ENCODE assay signal across 10 cellular contexts in genomic region chr11:65446446-65447277, GRCh38. TPM values are rescaled to one million over a fixed set of nuclear protein-coding genes. Genes with fewer than 3 reads are reported as not detected.
DNase-seq lines count a peak whose midpoint lies in the region; ATAC-seq and TF ChIP-seq lines count a peak whose summit lies in the region.
"Had no signal": no experiment of that assay in that cellular context is flagged by ENCODE, and none has a peak within 500 bp of the region (broad histone marks: within the 10 kb centered on the region; RNA-seq: fewer than 3 reads in every experiment).

No MANE protein-coding gene starts in this region.

- peaks cover 0 to 24% (median 22%) of the 10 kb centered on the region in 4 donors for H3K4me1 ChIP-seq in sigmoid colon

- H3K9me3 ChIP-seq in sigmoid colon, result no peaks in the 10 kb centered on the region

- H3K27me3 ChIP-seq in sigmoid colon, result no peaks in the 10 kb centered on the region

- no peak for TF ChIP-seq POLR2A in sigmoid colon (IDR thresholded peaks at IDR 0.05)

- H3K27ac Mint-ChIP-seq in activated CD4-positive, alpha-beta memory T cell treated with anti-CD3 and anti-CD28 coated beads, Interleukin-2, amount 10 ng/mL, durations not matched to agents 7 days and 5 days, result peak overlapping the region; percentile 63
- H3K27ac Mint-ChIP-seq in glutamatergic neuron (ENCODE audit: unreplicated experiment), result peak overlapping the region; percentile 68

- POLR2A ChIA-PET in activated CD4-positive, alpha-beta memory T cell treated with anti-CD3 and anti-CD28 coated beads, Interleukin-2, amount 10 ng/mL, durations not matched to agents 7 days and 5 days (lab: Charles Lee), result interaction anchor here (0.6 to 11.5 kb wide), 16 partner anchors 8 to 474 kb away, joined by 3 to 261 read pairs (median 8); partner anchors contain the start of genes MALAT1, NEAT1 and SCYL1

- CTCF ChIA-PET in activated CD4-positive, alpha-beta memory T cell treated with anti-CD3 and anti-CD28 coated beads, Interleukin-2, amount 10 ng/mL, durations not matched to agents 7 days and 5 days (lab: Charles Lee), result interaction anchor here (0.9 to 1.4 kb wide), 4 partner anchors 23 to 115 kb away, joined by 3 to 5 read pairs (median 4); no protein-coding TSS in a partner anchor

- peaks cover 26% of the 10 kb centered on the region for H3K4me1 Mint-ChIP-seq in activated CD4-positive, alpha-beta memory T cell treated with anti-CD3 and anti-CD28 coated beads, Interleukin-2, amount 10 ng/mL, durations not matched to agents 7 days and 5 days
- peaks cover 25% of the 10 kb centered on the region for H3K4me1 Mint-ChIP-seq in glutamatergic neuron (ENCODE audit: low read depth, unreplicated experiment)

- H3K27me3 Mint-ChIP-seq in activated CD4-positive, alpha-beta memory T cell treated with anti-CD3 and anti-CD28 coated beads, Interleukin-2, amount 10 ng/mL, durations not matched to agents 7 days and 5 days, result no peaks in the 10 kb centered on the region
- peaks cover 8% of the 10 kb centered on the region for H3K27me3 Mint-ChIP-seq in glutamatergic neuron (ENCODE audit: unreplicated experiment)

- ATAC-seq in HG03095 (IDR thresholded peaks at IDR 0.05; ENCODE audit: unreplicated experiment), result no peak

- H3K4me3 Mint-ChIP-seq in activated CD4-positive, alpha-beta memory T cell treated with anti-CD3 and anti-CD28 coated beads, Interleukin-2, amount 10 ng/mL, durations not matched to agents 7 days and 5 days, result no peak overlapping the region
- no peak overlapping the region for H3K4me3 Mint-ChIP-seq in glutamatergic neuron (ENCODE audit: unreplicated experiment)

- no peak overlapping the region for H3K4me3 ChIP-seq in sigmoid colon

- DNase-seq in GM04503 (ENCODE audit: low read depth), result peak; percentile 25
- DNase-seq in activated CD4-positive, alpha-beta memory T cell treated with anti-CD3 and anti-CD28 coated beads, Interleukin-2, amount 10 ng/mL, durations not matched to agents 7 days and 5 days, result no peak
- no peak for DNase-seq in glutamatergic neuron
- DNase-seq in sigmoid colon, result peak; percentile 82
- no peak for DNase-seq in ureter (ENCODE audit: low spot score)
- no peak for DNase-seq in HK-2 (ENCODE audit: unreplicated experiment)
- DNase-seq in NCI-H1417 (lab: John Stamatoyannopoulos, UW), result no peak
- DNase-seq: cerebellar nuclear complex, NCI-H524 treated with DMSO at 0.1 percent for 48 hours had no signal

- no peak for TF ChIP-seq CTCF in glutamatergic neuron (IDR thresholded peaks at IDR 0.05; ENCODE audit: partially characterized antibody, unreplicated experiment)
- no peak for TF ChIP-seq CTCF in sigmoid colon (IDR thresholded peaks at IDR 0.05)

- WGBS in sigmoid colon, 2 donors, result 89 to 92% methylated on average over 11 of the region's 11 CpGs

- TF ChIP-seq EP300 in sigmoid colon (IDR thresholded peaks at IDR 0.05), result no peak

- intact Hi-C loops in sigmoid colon (cut with DNase I), result no loop called here

- H3K36me3 Mint-ChIP-seq in activated CD4-positive, alpha-beta memory T cell treated with anti-CD3 and anti-CD28 coated beads, Interleukin-2, amount 10 ng/mL, durations not matched to agents 7 days and 5 days (ENCODE audit: low read depth), result peaks cover 20% of the 10 kb centered on the region
- H3K36me3 Mint-ChIP-seq in glutamatergic neuron (ENCODE audit: unreplicated experiment), result peaks cover 5% of the 10 kb centered on the region

- peaks cover 22 to 54% (median 32%) of the 10 kb centered on the region in 4 donors for H3K36me3 ChIP-seq in sigmoid colon

- H3K27ac ChIP-seq in sigmoid colon, result peak overlapping the region; percentile 64 to 100 (median 86)

- H3K9me3 Mint-ChIP-seq in activated CD4-positive, alpha-beta memory T cell treated with anti-CD3 and anti-CD28 coated beads, Interleukin-2, amount 10 ng/mL, durations not matched to agents 7 days and 5 days, result peaks cover 2% of the 10 kb centered on the region
- H3K9me3 Mint-ChIP-seq in glutamatergic neuron (ENCODE audit: unreplicated experiment), result peaks cover 5% of the 10 kb centered on the region

RNA-seq across cellular contexts. Expression of gene NEAT1, which starts 24.1 kb away (rescaled TPM):
- 1,000 to 10,000 TPM; 1,222 to 1,245 TPM for total RNA-seq in activated CD4-positive, alpha-beta memory T cell treated with anti-CD3 and anti-CD28 coated beads, Interleukin-2, amount 10 ng/mL, durations not matched to agents 7 days and 5 days
- total RNA-seq in glutamatergic neuron (ENCODE audit: unreplicated experiment), result 107 TPM
- 100 to 1,000 TPM; 142 to 573 (median 268) TPM for total RNA-seq in sigmoid colon
- polyA plus RNA-seq in sigmoid colon, result 100 to 1,000 TPM in 1 of 3 donors, 10 to 100 TPM in 2; 26.8 to 587 (median 78.7) TPM
- total RNA-seq in ureter, result 1,155 TPM

RNA-seq across cellular contexts. Expression of gene MALAT1, which starts 52.2 kb away (rescaled TPM):
- 1,000 to 10,000 TPM; 7,674 to 7,759 TPM for total RNA-seq in activated CD4-positive, alpha-beta memory T cell treated with anti-CD3 and anti-CD28 coated beads, Interleukin-2, amount 10 ng/mL, durations not matched to agents 7 days and 5 days
- total RNA-seq in glutamatergic neuron (ENCODE audit: unreplicated experiment) (18,218 TPM), sigmoid colon (over 10,000 TPM; 10,511 to 32,672 (median 12,130) TPM), ureter (19,443 TPM)
- 1,000 to 10,000 TPM in 1 of 3 donors, 100 to 1,000 TPM in 1, 1 to 10 TPM in 1; 6.6 to 1,968 (median 374) TPM for polyA plus RNA-seq in sigmoid colon

Comparison
In these comparisons a context has a peak if more than half of its experiments do, and no peak if none do; other contexts are left out.
1. DNase-seq: peak in GM04503 (single experiment) and sigmoid colon (single experiment); none in activated CD4-positive, alpha-beta memory T cell treated with anti-CD3 and anti-CD28 coated beads, Interleukin-2, amount 10 ng/mL, durations not matched to agents 7 days and 5 days (single experiment), glutamatergic neuron (single experiment), ureter (single experiment), HK-2 (single experiment) and NCI-H1417 (0 of 3).